10 cellular contexts compared by ENCODE assay signal in the genomic region with DNA sequence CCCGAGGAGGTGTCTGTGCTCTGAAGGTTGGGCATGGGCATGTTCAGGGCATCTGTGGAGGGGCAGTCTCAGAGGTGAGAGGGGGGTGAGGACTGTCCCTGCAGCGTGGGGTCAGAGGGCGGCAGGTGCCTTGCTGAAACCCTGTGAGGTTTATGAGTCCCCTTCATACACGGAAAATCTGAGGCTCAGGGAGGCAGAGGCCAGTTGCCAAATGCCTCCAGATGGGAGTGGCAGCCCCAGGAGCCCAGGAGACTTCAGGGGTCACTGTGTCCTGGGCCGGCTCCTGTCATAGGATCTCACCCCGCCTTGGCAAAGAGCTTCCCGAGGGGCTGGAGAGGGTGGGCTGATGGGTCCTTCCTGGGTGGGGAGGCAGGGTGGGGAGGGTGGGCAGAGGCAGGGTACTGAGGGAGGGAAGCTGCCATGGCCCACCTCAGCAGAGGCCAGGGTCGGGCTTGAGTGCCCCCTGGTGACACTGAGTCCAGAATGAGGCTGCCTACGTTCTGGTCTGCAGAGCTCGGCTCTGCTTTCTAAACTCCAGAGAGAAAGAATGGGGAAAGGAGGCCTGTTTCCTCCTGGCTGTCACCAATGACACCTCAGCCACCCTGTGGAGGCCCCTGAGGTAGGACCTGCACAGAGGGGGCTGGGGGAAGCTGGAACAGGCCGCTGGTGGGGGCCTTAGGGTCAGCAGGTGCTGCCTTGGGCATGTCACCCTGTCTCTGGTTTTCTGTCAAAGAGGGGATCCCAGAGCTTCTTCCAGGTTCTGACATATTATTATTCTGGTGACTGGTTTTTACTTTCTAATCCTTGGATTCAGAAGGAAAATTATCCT. TPM values are rescaled to one million over a fixed set of nuclear protein-coding genes. Genes with fewer than 3 reads are reported as not detected.
DNase-seq lines count a peak whose midpoint lies in the region; ATAC-seq and TF ChIP-seq lines count a peak whose summit lies in the region.
"Had no signal": no experiment of that assay in that cellular context is flagged by ENCODE, and none has a peak within 500 bp of the region (broad histone marks: within the 10 kb centered on the region; RNA-seq: fewer than 3 reads in every experiment).

No MANE protein-coding gene starts in this region.

- DNase-seq in OCI-M1 (lab: John Stamatoyannopoulos, UW) (peak; percentile 66), endothelial cell (ENCODE audit: low spot score) (no peak), gastrocnemius medialis (no peak)
- no peak for DNase-seq in NK-92 treated with Interleukin-12 subunit alpha and Interleukin-12 subunit beta, amount 100 ng/mL, for 24 hours (lab: John Stamatoyannopoulos, UW)
- DNase-seq in activated CD8-positive, alpha-beta memory T cell treated with anti-CD3 and anti-CD28 coated beads, Interleukin-2, amount 50 U/mL, for 4 hours: no peak
- DNase-seq: activated effector memory CD4-positive, alpha-beta T cell treated with Interleukin-2 at 50 U/mL for 16 hours had no signal

- H3K27me3 Mint-ChIP-seq in endothelial cell (ENCODE audit: unreplicated experiment): peaks cover 3% of the 10 kb centered on the region

- ATAC-seq in gastrocnemius medialis (no peak), GM19023 (IDR thresholded peaks at IDR 0.05; ENCODE audit: unreplicated experiment) (no peak), GM18505 (IDR thresholded peaks at IDR 0.05; ENCODE audit: unreplicated experiment) (no peak)

- no peaks in the 10 kb centered on the region for H3K9me3 ChIP-seq in gastrocnemius medialis
- H3K9me3 ChIP-seq: prostate gland had no signal

- in situ Hi-C loops in gastrocnemius medialis (cut with MboI; ENCODE audit: low sequenced_read_pairs in 4 of 4): no loop called here

- H3K36me3 ChIP-seq in gastrocnemius medialis: no peaks in the 10 kb centered on the region
- H3K36me3 ChIP-seq: prostate gland had no signal

- TF ChIP-seq POLR2A in gastrocnemius medialis (IDR thresholded peaks at IDR 0.05) (no peak), GM18505 (IDR thresholded peaks at IDR 0.05; ENCODE audit: borderline replicate concordance, extremely low read depth, insufficient read depth, insufficient read length) (no peak)

- peaks cover 26 to 28% of the 10 kb centered on the region in 2 donors for H3K4me1 ChIP-seq in gastrocnemius medialis
- H3K4me1 ChIP-seq: prostate gland had no signal

- no peaks in the 10 kb centered on the region for H3K27me3 ChIP-seq in gastrocnemius medialis

- TF ChIP-seq CTCF in endothelial cell (IDR thresholded peaks at IDR 0.05; ENCODE audit: unreplicated experiment) (no peak), gastrocnemius medialis (IDR thresholded peaks at IDR 0.05 in 4 of 5, conservative IDR thresholded peaks at IDR 0.05 in 1 of 5) (no peak)

- peak overlapping the region; percentile 72 for H3K27ac Mint-ChIP-seq in endothelial cell (ENCODE audit: unreplicated experiment)

- intact Hi-C loops in gastrocnemius medialis (cut with DNase I; ENCODE audit: low total_unique reads): no loop called here

- peak overlapping the region; percentile 64 to 78 (median 70) for H3K27ac ChIP-seq in gastrocnemius medialis

- H3K4me3 Mint-ChIP-seq in endothelial cell (ENCODE audit: unreplicated experiment): no peak overlapping the region

- H3K9me3 Mint-ChIP-seq in endothelial cell (ENCODE audit: unreplicated experiment): no peaks in the 10 kb centered on the region

- H3K4me3 ChIP-seq in GM08714 (ENCODE audit: low read length) (peak overlapping the region; percentile 95), gastrocnemius medialis (peak overlapping the region in 3 of 4 donors; percentile 17 to 38 (median 28))
- H3K4me3 ChIP-seq: prostate gland had no signal

- peaks cover 9% of the 10 kb centered on the region for H3K36me3 Mint-ChIP-seq in endothelial cell (ENCODE audit: low read depth, unreplicated experiment)

- H3K4me1 Mint-ChIP-seq in endothelial cell (ENCODE audit: unreplicated experiment): peaks cover 3% of the 10 kb centered on the region

RNA-seq across cellular contexts. Expression of a gene that starts 1.1 kb away (rescaled TPM):
- total RNA-seq in endothelial cell (ENCODE audit: unreplicated experiment): 5.8 TPM
- total RNA-seq in gastrocnemius medialis: 10 to 100 TPM in 1 of 4 donors, 1 to 10 TPM in 3; 2.4 to 20.3 (median 6.1) TPM
